In the genomic region with DNA sequence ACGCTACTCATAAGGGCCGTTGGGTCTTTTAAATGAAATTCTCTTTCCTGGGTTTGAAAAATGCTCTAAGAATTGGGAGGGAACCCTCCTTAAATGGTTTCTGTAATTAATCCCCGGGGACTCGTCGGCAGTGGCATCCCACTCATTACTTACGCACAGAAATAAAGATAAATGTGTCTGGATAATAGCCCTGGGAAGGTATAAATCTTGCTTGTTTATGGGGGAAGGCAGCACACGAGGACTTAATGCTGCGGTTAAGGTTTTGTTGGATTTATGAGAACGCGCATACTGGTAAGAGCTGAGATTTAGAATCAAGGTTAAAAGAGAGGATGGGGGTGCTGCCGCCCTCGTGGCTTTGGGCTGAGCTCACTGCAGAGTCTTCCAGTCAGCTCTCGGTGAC, we compare ENCODE assay signal across 28 cellular contexts.
"Had no signal": no experiment of that assay in that cellular context is flagged by ENCODE, and none has a peak within 500 bp of the region (broad histone marks: within the 10 kb centered on the region; RNA-seq: fewer than 3 reads in every experiment).

No MANE protein-coding gene starts in this region.

- DNase-seq: hippocampal formation; kidney glomerular epithelial cell; left cardiac atrium; left lung; lower lobe of right lung; mammary epithelial cell; mesenchymal stem cell; naive B cell; natural killer cell; nucleus accumbens; pancreas; posterior cingulate gyrus; psoas muscle; stimulated activated CD4-positive, alpha-beta T cell treated with anti-CD3 and anti-CD28 coated beads, Interleukin-12 subunit alpha, Interleukin-12 subunit beta, amount 100 ng/mL, for 4 hours; stimulated activated CD4-positive, alpha-beta T cell treated with anti-CD3 and anti-CD28 coated beads, Interleukin-15, amount 100 ng/mL, for 24 hours; stimulated activated CD4-positive, alpha-beta T cell treated with anti-CD3 and anti-CD28 coated beads, Interleukin-2, amount 100 ng/mL, for 24 hours; stimulated activated CD4-positive, alpha-beta T cell treated with anti-CD3 and anti-CD28 coated beads, Interleukin-4, amount 100 ng/mL, for 1 hour; stimulated activated naive B cell treated with anti-CD40 and anti-IgM and Interleukin-4, amounts not matched to agents 10 μg/mL and 1 μg/mL and 100 μg/mL, for 72 hours; stimulated activated naive CD8-positive, alpha-beta T cell treated with anti-CD3 and anti-CD28 coated beads, Interleukin-15, Interleukin-2, amounts not matched to agents 100 U/mL and 50 U/mL, for 24 hours; stomach; testis; thyroid gland; transverse colon; upper lobe of left lung had no signal

- H3K27me3 ChIP-seq: left lung, pancreas, testis, thyroid gland, transverse colon, upper lobe of left lung, vagina had no signal

- FAIRE-seq: keratinocyte, pancreas had no signal

- ATAC-seq: left cardiac atrium; left lung; lower lobe of right lung; natural killer cell; pancreas; psoas muscle; sciatic nerve; stimulated activated naive B cell treated with anti-CD40 and anti-IgM and Interleukin-4, amounts not matched to agents 10 μg/mL and 1 μg/mL and 100 μg/mL, for 72 hours; stimulated activated naive CD8-positive, alpha-beta T cell treated with anti-CD3 and anti-CD28 coated beads, Interleukin-15, Interleukin-2, amounts not matched to agents 100 U/mL and 50 U/mL, for 24 hours had no signal

- H3K36me3 ChIP-seq: left lung, lower lobe of right lung, pancreas, stomach, thyroid gland, transverse colon, upper lobe of left lung, vagina had no signal

- H3K4me1 ChIP-seq: left lung, lower lobe of right lung, pancreas, psoas muscle, stomach, testis, thyroid gland, transverse colon, upper lobe of left lung, vagina had no signal

- H3K9me3 ChIP-seq: lower lobe of right lung, pancreas, psoas muscle, testis, thyroid gland, transverse colon, vagina had no signal

- H3K27ac ChIP-seq: left lung, lower lobe of right lung, pancreas, psoas muscle, skin epidermis, stomach, testis, thyroid gland, transverse colon, upper lobe of left lung, vagina had no signal

- H3K4me3 ChIP-seq: left lung, lower lobe of right lung, pancreas, psoas muscle, skin epidermis, stomach, testis, thyroid gland, transverse colon, upper lobe of left lung, vagina had no signal
